In the genomic region with DNA sequence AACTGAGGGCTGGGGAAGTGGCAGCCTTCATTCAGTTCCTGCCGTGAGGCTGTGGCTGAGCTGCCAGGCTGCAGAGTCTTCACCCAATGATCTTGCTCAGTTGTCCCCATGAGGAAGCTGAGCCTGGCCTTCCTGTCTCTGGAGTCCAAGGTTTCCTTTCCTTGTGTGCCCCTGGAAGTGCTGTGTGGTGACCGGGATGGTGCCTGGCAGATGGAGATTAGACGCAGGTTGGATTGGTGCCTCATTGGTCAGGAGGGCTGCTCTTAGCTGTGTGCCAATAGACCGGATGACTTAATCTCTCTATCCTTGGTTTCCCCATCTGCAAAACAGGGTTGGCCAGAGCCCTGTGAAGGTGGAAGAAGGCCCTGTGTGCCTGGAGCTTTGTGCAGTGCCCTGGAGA, we compare ENCODE assay signal across 2 cellular contexts.
A peak's percentile ranks its signal among the peaks of the same experiment; 100 is the strongest.
TF ChIP-seq lines count a peak whose summit lies in the region.

No MANE protein-coding gene starts in this region.

TF ChIP-seq in liver, 16 proteins besides CTCF, POLR2A, EP300 and RAD21:
- TF ChIP-seq NR2F2 (IDR thresholded peaks at IDR 0.05) = peak; percentile 93
- no peak for TF ChIP-seq RXRA (IDR thresholded peaks at IDR 0.05)

TF ChIP-seq in HepG2, 621 proteins besides CTCF, POLR2A, EP300 and RAD21:
- TF ChIP-seq ZNF44 (CRISPR knock-in tag; IDR thresholded peaks at IDR 0.05) = no peak
- no peak for TF ChIP-seq ZNF558 (CRISPR knock-in tag; IDR thresholded peaks at IDR 0.05; ENCODE audit: borderline replicate concordance)
- TF ChIP-seq, protein P1, sequence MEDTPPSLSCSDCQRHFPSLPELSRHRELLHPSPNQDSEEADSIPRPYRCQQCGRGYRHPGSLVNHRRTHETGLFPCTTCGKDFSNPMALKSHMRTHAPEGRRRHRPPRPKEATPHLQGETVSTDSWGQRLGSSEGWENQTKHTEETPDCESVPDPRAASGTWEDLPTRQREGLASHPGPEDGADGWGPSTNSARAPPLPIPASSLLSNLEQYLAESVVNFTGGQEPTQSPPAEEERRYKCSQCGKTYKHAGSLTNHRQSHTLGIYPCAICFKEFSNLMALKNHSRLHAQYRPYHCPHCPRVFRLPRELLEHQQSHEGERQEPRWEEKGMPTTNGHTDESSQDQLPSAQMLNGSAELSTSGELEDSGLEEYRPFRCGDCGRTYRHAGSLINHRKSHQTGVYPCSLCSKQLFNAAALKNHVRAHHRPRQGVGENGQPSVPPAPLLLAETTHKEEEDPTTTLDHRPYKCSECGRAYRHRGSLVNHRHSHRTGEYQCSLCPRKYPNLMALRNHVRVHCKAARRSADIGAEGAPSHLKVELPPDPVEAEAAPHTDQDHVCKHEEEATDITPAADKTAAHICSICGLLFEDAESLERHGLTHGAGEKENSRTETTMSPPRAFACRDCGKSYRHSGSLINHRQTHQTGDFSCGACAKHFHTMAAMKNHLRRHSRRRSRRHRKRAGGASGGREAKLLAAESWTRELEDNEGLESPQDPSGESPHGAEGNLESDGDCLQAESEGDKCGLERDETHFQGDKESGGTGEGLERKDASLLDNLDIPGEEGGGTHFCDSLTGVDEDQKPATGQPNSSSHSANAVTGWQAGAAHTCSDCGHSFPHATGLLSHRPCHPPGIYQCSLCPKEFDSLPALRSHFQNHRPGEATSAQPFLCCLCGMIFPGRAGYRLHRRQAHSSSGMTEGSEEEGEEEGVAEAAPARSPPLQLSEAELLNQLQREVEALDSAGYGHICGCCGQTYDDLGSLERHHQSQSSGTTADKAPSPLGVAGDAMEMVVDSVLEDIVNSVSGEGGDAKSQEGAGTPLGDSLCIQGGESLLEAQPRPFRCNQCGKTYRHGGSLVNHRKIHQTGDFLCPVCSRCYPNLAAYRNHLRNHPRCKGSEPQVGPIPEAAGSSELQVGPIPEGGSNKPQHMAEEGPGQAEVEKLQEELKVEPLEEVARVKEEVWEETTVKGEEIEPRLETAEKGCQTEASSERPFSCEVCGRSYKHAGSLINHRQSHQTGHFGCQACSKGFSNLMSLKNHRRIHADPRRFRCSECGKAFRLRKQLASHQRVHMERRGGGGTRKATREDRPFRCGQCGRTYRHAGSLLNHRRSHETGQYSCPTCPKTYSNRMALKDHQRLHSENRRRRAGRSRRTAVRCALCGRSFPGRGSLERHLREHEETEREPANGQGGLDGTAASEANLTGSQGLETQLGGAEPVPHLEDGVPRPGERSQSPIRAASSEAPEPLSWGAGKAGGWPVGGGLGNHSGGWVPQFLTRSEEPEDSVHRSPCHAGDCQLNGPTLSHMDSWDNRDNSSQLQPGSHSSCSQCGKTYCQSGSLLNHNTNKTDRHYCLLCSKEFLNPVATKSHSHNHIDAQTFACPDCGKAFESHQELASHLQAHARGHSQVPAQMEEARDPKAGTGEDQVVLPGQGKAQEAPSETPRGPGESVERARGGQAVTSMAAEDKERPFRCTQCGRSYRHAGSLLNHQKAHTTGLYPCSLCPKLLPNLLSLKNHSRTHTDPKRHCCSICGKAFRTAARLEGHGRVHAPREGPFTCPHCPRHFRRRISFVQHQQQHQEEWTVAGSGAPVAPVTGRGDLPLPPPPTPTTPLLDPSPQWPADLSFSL (CRISPR knock-in tag; IDR thresholded peaks at IDR 0.05) = no peak
- no peak for TF ChIP-seq ZNF841 (CRISPR knock-in tag; IDR thresholded peaks at IDR 0.05; ENCODE audit: borderline replicate concordance)
- no peak for TF ChIP-seq HOXA7 (CRISPR knock-in tag; IDR thresholded peaks at IDR 0.05)
- no peak for TF ChIP-seq ZNF441 (CRISPR knock-in tag; IDR thresholded peaks at IDR 0.05; ENCODE audit: borderline replicate concordance)
- TF ChIP-seq ZHX2 (IDR thresholded peaks at IDR 0.05; ENCODE audit: low read depth) = no peak
- no peak for TF ChIP-seq ZHX2 (CRISPR knock-in tag; IDR thresholded peaks at IDR 0.05; ENCODE audit: borderline replicate concordance)
- TF ChIP-seq RBM39 (IDR thresholded peaks at IDR 0.05; ENCODE audit: low read depth, low read length, poor library complexity, severe bottlenecking) = no peak
- TF ChIP-seq, protein P2, sequence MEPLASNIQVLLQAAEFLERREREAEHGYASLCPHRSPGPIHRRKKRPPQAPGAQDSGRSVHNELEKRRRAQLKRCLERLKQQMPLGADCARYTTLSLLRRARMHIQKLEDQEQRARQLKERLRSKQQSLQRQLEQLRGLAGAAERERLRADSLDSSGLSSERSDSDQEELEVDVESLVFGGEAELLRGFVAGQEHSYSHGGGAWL (CRISPR knock-in tag; IDR thresholded peaks at IDR 0.05) = no peak
- TF ChIP-seq XRCC5 (optimal IDR thresholded peaks at IDR 0.05; ENCODE audit: low read length) = no peak
- no peak for TF ChIP-seq ZNF776 (CRISPR knock-in tag; IDR thresholded peaks at IDR 0.05)
- no peak for TF ChIP-seq ZNF790 (CRISPR knock-in tag; IDR thresholded peaks at IDR 0.05; ENCODE audit: borderline replicate concordance)
- TF ChIP-seq ZNF567 (CRISPR knock-in tag; IDR thresholded peaks at IDR 0.05; ENCODE audit: borderline replicate concordance) = no peak
- TF ChIP-seq, protein P3, sequence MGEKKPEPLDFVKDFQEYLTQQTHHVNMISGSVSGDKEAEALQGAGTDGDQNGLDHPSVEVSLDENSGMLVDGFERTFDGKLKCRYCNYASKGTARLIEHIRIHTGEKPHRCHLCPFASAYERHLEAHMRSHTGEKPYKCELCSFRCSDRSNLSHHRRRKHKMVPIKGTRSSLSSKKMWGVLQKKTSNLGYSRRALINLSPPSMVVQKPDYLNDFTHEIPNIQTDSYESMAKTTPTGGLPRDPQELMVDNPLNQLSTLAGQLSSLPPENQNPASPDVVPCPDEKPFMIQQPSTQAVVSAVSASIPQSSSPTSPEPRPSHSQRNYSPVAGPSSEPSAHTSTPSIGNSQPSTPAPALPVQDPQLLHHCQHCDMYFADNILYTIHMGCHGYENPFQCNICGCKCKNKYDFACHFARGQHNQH (CRISPR knock-in tag; IDR thresholded peaks at IDR 0.05) = no peak
- no peak for TF ChIP-seq ZNF891 (CRISPR knock-in tag; IDR thresholded peaks at IDR 0.05)
- TF ChIP-seq, protein P4, sequence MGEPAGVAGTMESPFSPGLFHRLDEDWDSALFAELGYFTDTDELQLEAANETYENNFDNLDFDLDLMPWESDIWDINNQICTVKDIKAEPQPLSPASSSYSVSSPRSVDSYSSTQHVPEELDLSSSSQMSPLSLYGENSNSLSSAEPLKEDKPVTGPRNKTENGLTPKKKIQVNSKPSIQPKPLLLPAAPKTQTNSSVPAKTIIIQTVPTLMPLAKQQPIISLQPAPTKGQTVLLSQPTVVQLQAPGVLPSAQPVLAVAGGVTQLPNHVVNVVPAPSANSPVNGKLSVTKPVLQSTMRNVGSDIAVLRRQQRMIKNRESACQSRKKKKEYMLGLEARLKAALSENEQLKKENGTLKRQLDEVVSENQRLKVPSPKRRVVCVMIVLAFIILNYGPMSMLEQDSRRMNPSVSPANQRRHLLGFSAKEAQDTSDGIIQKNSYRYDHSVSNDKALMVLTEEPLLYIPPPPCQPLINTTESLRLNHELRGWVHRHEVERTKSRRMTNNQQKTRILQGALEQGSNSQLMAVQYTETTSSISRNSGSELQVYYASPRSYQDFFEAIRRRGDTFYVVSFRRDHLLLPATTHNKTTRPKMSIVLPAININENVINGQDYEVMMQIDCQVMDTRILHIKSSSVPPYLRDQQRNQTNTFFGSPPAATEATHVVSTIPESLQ (CRISPR knock-in tag; conservative IDR thresholded peaks at IDR 0.05) = no peak
TF ChIP-seq in HepG2: peak in this region for 0.
